Comparison of ENCODE assay signal across 8 cellular contexts in the genomic region with DNA sequence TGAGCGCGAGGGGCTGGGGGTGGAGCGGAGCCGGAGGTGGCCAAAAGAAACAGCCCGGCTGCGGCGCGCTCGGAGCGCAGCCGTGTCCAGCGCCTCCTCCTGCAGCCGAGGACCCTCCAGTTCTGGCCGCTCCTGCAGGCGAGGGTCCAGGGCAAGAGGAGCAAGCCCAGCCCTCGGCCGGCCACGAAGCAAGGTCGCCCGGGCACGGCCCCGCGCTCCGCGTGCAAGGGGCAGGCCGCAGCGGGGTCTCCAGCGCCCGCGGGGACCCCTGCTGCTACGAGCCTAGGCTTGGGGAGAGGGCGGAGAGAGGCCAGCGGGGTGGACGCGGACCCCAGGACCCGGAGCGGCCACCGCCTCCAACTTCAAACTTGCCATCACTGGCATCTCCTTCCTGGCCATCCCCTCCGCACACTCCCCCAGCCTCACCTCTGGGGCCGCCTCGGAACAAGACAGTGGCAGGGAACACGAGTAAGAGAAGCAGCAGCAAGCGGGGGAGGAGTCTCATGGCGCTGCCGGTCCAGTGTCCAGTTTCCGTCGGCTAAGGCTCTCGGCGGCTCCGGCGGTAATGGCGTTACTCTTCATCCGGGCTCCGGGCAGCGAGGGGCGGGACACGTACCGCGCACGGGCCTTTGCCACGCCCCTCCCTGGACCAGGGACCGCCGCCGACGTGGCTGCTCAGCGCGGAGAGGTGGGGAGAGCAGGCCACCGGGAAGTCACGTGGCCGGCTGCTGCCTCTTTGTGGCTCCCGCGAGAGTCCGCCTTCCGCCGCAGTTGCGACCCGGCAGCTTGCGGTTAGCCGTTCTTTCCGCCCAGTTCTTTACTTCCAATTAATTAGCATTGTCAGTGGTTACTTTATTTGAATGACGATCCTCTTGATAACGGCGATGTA. TPM values are rescaled to one million over a fixed set of nuclear protein-coding genes. Genes with fewer than 3 reads are reported as not detected.
A peak's percentile ranks its signal among the peaks of the same experiment; 100 is the strongest.
DNase-seq lines count a peak whose midpoint lies in the region; ATAC-seq and TF ChIP-seq lines count a peak whose summit lies in the region.

Gene SSR1 (minus strand): TSS at position 584 of the 889 bp plus-strand sequence. CDS start 79 bp downstream, at position 505.

- peak; percentile 84 for TF ChIP-seq POLR2A in prostate gland (IDR thresholded peaks at IDR 0.05)

- ATAC-seq in GM18498 (IDR thresholded peaks at IDR 0.05; ENCODE audit: unreplicated experiment) (peak; percentile 98), HG02938 (IDR thresholded peaks at IDR 0.05; ENCODE audit: unreplicated experiment) (peak; percentile 95), left ventricle myocardium superior (peak; percentile 100)

- no peaks in the 10 kb centered on the region for H3K9me3 ChIP-seq in prostate gland

- H3K36me3 ChIP-seq in prostate gland, result no peaks in the 10 kb centered on the region
- H3K36me3 ChIP-seq in urinary bladder (ENCODE audit: insufficient read depth), result peaks cover 5% of the 10 kb centered on the region

- intact Hi-C loops in left ventricle myocardium superior (cut with micrococcal nuclease) (loop anchor here (5.0 kb wide), 1 partner anchor 74 kb away; the partner anchor contains the start of genes CAGE1 and RIOK1), prostate gland (cut with DNase I) (loop anchor here (2.0 kb wide), 2 partner anchors 76 to 278 kb away; partner anchors contain the start of genes CAGE1, RIOK1 and SNRNP48)

- H3K27me3 ChIP-seq in prostate gland (replicated peaks; ENCODE audit: insufficient read depth), result no peaks in the 10 kb centered on the region

- peak in 1 of 4 experiments; percentile 20 for TF ChIP-seq CTCF in prostate gland (IDR thresholded peaks at IDR 0.05)

- H3K27ac ChIP-seq in angular gyrus (ENCODE audit: low read depth, low read length), result peak within 1 kb of the TSS; percentile 88
- H3K27ac ChIP-seq in prostate gland, result peak within 1 kb of the TSS; percentile 93 to 95
- H3K27ac ChIP-seq in urinary bladder (ENCODE audit: low read depth), result peak within 1 kb of the TSS; percentile 87

- WGBS in prostate gland, result under 1% methylated on average over 71 of the region's 83 CpGs
- under 1% methylated on average over 83 of the region's 83 CpGs for WGBS in urinary bladder

- DNase-seq in NCI-H187 (lab: John Stamatoyannopoulos, UW) (peak; percentile 77 to 95), T-helper 2 cell (peak; percentile 79 to 99 (median 86)), left ventricle myocardium superior (peak; percentile 99), prostate gland (ENCODE audit: low spot score) (peak; percentile 97)

- H3K4me1 ChIP-seq in prostate gland (replicated peaks), result no peaks in the 10 kb centered on the region
- no peaks in the 10 kb centered on the region for H3K4me1 ChIP-seq in urinary bladder (ENCODE audit: insufficient read depth)

- peak within 1 kb of the TSS; percentile 72 to 99 for H3K4me3 ChIP-seq in prostate gland
- H3K4me3 ChIP-seq in urinary bladder (ENCODE audit: low read depth, low read length), result peak within 1 kb of the TSS; percentile 88

RNA-seq across cellular contexts. Expression of gene SSR1, which starts in this region (rescaled TPM):
- total RNA-seq in left ventricle myocardium superior (62.5 TPM), prostate gland (10 to 100 TPM; 34.3 to 89.5 TPM), urinary bladder (100.0 TPM)
- polyA plus RNA-seq in urinary bladder, result 55.6 TPM

Comparison
In these comparisons a context has a peak if more than half of its experiments do, and no peak if none do; other contexts are left out.
1. Peak in every context shown above with its lines: DNase-seq, ATAC-seq, H3K4me3 ChIP-seq and H3K27ac ChIP-seq.